24 cellular contexts compared by ENCODE assay signal in genomic region chr1:19894218-19894617, GRCh38. TPM values are rescaled to one million over a fixed set of nuclear protein-coding genes. Genes with fewer than 3 reads are reported as not detected.
DNase-seq lines count a peak whose midpoint lies in the region; ATAC-seq and TF ChIP-seq lines count a peak whose summit lies in the region.
"Had no signal": no experiment of that assay in that cellular context is flagged by ENCODE, and none has a peak within 500 bp of the region (broad histone marks: within the 10 kb centered on the region; RNA-seq: fewer than 3 reads in every experiment).

No MANE protein-coding gene starts in this region.

- H3K4me3 ChIP-seq in HCT116 (replicated peaks in 1 of 2; ENCODE audit: low read depth in 1 of 2, low read length in 2 of 2): no peak overlapping the region
- H3K4me3 ChIP-seq in RWPE2 (ENCODE audit: severe bottlenecking): no peak overlapping the region
- no peak overlapping the region for H3K4me3 ChIP-seq in SK-N-SH (ENCODE audit: low read depth in 2 of 2, low read length in 1 of 2)
- H3K4me3 ChIP-seq: BLaER1 treated with 17β-estradiol and CSF1 and Interleukin-3, amounts not matched to agents 10 nM and 100 nM had no signal

- POLR2A ChIA-PET in HCT116 (lab: Charles Lee): no interaction called here
- POLR2A ChIA-PET in SK-N-SH (lab: Yijun Ruan, JAX): no interaction called here

- no peak for TF ChIP-seq CTCF in HCT116 (IDR thresholded peaks at IDR 0.05 in 2 of 3, conservative IDR thresholded peaks at IDR 0.05 in 1 of 3; ENCODE audit: borderline replicate concordance in 1 of 3, insufficient read depth in 1 of 3, low read depth in 2 of 3, low read length in 2 of 3)
- TF ChIP-seq CTCF in RWPE2 (IDR thresholded peaks at IDR 0.05; ENCODE audit: poor library complexity, severe bottlenecking): no peak
- TF ChIP-seq CTCF in SK-N-SH (IDR thresholded peaks at IDR 0.05): no peak

- H2AFZ ChIP-seq in HCT116 (ENCODE audit: low read depth, low read length, poor library complexity, severe bottlenecking) (no peak overlapping the region), SK-N-SH (ENCODE audit: low read depth) (no peak overlapping the region)

- H3K4me1 ChIP-seq in HCT116 (ENCODE audit: control insufficient read depth in 1 of 2, insufficient read depth in 2 of 2, low read length in 2 of 2) (no peaks in the 10 kb centered on the region), RWPE2 (ENCODE audit: insufficient read depth, poor library complexity, severe bottlenecking) (peaks cover 19% of the 10 kb centered on the region), SK-N-SH (ENCODE audit: control insufficient read depth in 1 of 2, insufficient read depth in 2 of 2, low read depth in 1 of 2, low read length in 1 of 2) (no peaks in the 10 kb centered on the region)

- no peak for TF ChIP-seq POLR2A in HCT116 (IDR thresholded peaks at IDR 0.05; ENCODE audit: borderline replicate concordance, extremely low read depth, insufficient read depth, insufficient read length)

- RAD21 ChIA-PET in HCT116 (lab: Charles Lee; ENCODE audit: low non-redundant PET in 1 of 2, low total read pairs in 2 of 2, uncharacterized antibody in 2 of 2, unreplicated experiment in 2 of 2): no interaction called here

- H3K9me3 ChIP-seq in HCT116 (ENCODE audit: control insufficient read depth in 1 of 2, insufficient read depth in 1 of 2, low read depth in 1 of 2, low read length in 2 of 2): no peaks in the 10 kb centered on the region
- no peaks in the 10 kb centered on the region for H3K9me3 ChIP-seq in RWPE2 (ENCODE audit: severe bottlenecking)
- no peaks in the 10 kb centered on the region for H3K9me3 ChIP-seq in SK-N-SH

- no peak for DNase-seq in HCT116 (ENCODE audit: low read depth, low spot score)
- no peak for DNase-seq in RWPE2 (ENCODE audit: low spot score)
- DNase-seq in epithelial cell of prostate (ENCODE audit: low read depth, low spot score): no peak
- DNase-seq in renal cortical epithelial cell (ENCODE audit: low read depth): peak; percentile 48
- no peak for DNase-seq in SK-N-SH
- DNase-seq: ACHN; CD8-positive, alpha-beta T cell; DMS153; Kasumi-1; NCI-H1417; NCI-H1694 treated with DMSO at 0.1 percent for 48 hours; NCI-H2081 treated with DMSO at 0.1 percent for 48 hours; NCI-H2171 treated with DMSO at 0.1 percent for 48 hours; NCI-H446; NCI-H526; SIG-M5 had no signal

- no peak overlapping the region for H3K9ac ChIP-seq in HCT116 (ENCODE audit: low read length)
- H3K9ac ChIP-seq in SK-N-SH: no peak overlapping the region
- H3K9ac ChIP-seq: BLaER1 treated with 17β-estradiol and CSF1 and Interleukin-3, amounts not matched to agents 10 nM and 100 nM had no signal

- H3K27ac ChIP-seq in HCT116 (ENCODE audit: low read depth, low read length): no peak overlapping the region
- H3K27ac ChIP-seq in RWPE2 (ENCODE audit: poor library complexity, severe bottlenecking): peak overlapping the region; percentile 3
- H3K27ac ChIP-seq in epithelial cell of prostate: peak overlapping the region; percentile 32
- no peak overlapping the region for H3K27ac ChIP-seq in SK-N-SH (ENCODE audit: low read depth in 2 of 2, low read length in 1 of 2)
- H3K27ac ChIP-seq: BLaER1 treated with 17β-estradiol and CSF1 and Interleukin-3, amounts not matched to agents 10 nM and 100 nM; RWPE1 had no signal

- no TSS peak for BruUV-seq in HCT116 (replicated peaks; lab: Mats Ljungman, UMichigan)

- H3K36me3 ChIP-seq in HCT116 (ENCODE audit: control insufficient read depth in 1 of 2, insufficient read depth in 2 of 2, low read length in 2 of 2) (peaks cover 14 to 55% of the 10 kb centered on the region in 2 experiments), RWPE2 (ENCODE audit: low read depth) (peaks cover 82% of the 10 kb centered on the region), SK-N-SH (replicated peaks in 1 of 2; ENCODE audit: control insufficient read depth in 1 of 2, insufficient read depth in 2 of 2, low read length in 1 of 2) (peaks cover 39 to 75% of the 10 kb centered on the region in 2 experiments)

- TF ChIP-seq RAD21 in HCT116 (IDR thresholded peaks at IDR 0.05; ENCODE audit: low read depth) (no peak), SK-N-SH (IDR thresholded peaks at IDR 0.05; ENCODE audit: low read length) (no peak)

- intact Hi-C loops in HCT116 (cut with micrococcal nuclease): no loop called here

- ATAC-seq in HCT116: no peak
- peak; percentile 31; the same call in 1 of the 3 replicates for ATAC-seq in RWPE2 (ENCODE audit: low read depth)
- no peak for ATAC-seq in GM21447 (IDR thresholded peaks at IDR 0.05; ENCODE audit: unreplicated experiment)
- ATAC-seq in GM18520 (IDR thresholded peaks at IDR 0.05; ENCODE audit: unreplicated experiment): no peak
- ATAC-seq: CD8-positive, alpha-beta T cell; SK-N-SH treated with all-trans-retinoic acid at 6 μM for 48 hours had no signal

- 94% methylated on average over 5 of the region's 5 CpGs for WGBS in SK-N-SH (ENCODE audit: low lambda C conversion rate)

- no peaks in the 10 kb centered on the region for H3F3A ChIP-seq in SK-N-SH (replicated peaks; ENCODE audit: insufficient read depth)

- H3K79me2 ChIP-seq in HCT116 (ENCODE audit: insufficient read depth, low read length) (peaks cover 59% of the 10 kb centered on the region), SK-N-SH (ENCODE audit: insufficient read depth) (peaks cover 47% of the 10 kb centered on the region)

- H4K20me1 ChIP-seq in HCT116 (ENCODE audit: insufficient read depth) (peaks cover 2% of the 10 kb centered on the region; the same call in 1 of the 2 replicates), SK-N-SH (ENCODE audit: insufficient read depth) (peaks cover 27% of the 10 kb centered on the region; the same call in 1 of the 2 replicates)

- CTCF ChIA-PET in HCT116 (lab: Charles Lee): interaction anchor here (1.8 kb wide), 1 partner anchor 12 kb away, joined by 6 read pairs; the partner anchor contains the start of gene OTUD3
- CTCF ChIA-PET in SK-N-SH (lab: Yijun Ruan, JAX): interaction anchor here (0.8 to 2.4 kb wide), 2 partner anchors 12 to 24 kb away, joined by 3 to 12 read pairs; partner anchors contain the start of gene OTUD3

- H3K27me3 ChIP-seq in HCT116 (ENCODE audit: insufficient read depth, low read length) (no peaks in the 10 kb centered on the region), RWPE2 (ENCODE audit: insufficient read depth, poor library complexity, severe bottlenecking) (no peaks in the 10 kb centered on the region), SK-N-SH (ENCODE audit: insufficient read depth) (no peaks in the 10 kb centered on the region)
- H3K27me3 ChIP-seq: BLaER1 treated with 17β-estradiol and CSF1 and Interleukin-3, amounts not matched to agents 10 nM and 100 nM had no signal

- no peak for TF ChIP-seq EP300 in SK-N-SH (IDR thresholded peaks at IDR 0.05; ENCODE audit: borderline replicate concordance in 1 of 2, low read depth in 1 of 2, low read length in 1 of 2)

- H3K4me2 ChIP-seq in HCT116 (ENCODE audit: low read length) (no peak overlapping the region), SK-N-SH (no peak overlapping the region)
- H3K4me2 ChIP-seq: BLaER1 treated with 17β-estradiol and CSF1 and Interleukin-3, amounts not matched to agents 10 nM and 100 nM had no signal

- H3K9me2 ChIP-seq in HCT116 (ENCODE audit: insufficient read depth) (no peaks in the 10 kb centered on the region), SK-N-SH (no peaks in the 10 kb centered on the region)

TF ChIP-seq in HCT116, 20 proteins besides CTCF, POLR2A, EP300 and RAD21:
- TF ChIP-seq MAX (IDR thresholded peaks at IDR 0.05) (no peak), ATF3 (IDR thresholded peaks at IDR 0.05) (no peak), CBX3 (IDR thresholded peaks at IDR 0.05; ENCODE audit: low read depth) (no peak), POLR2AphosphoS5 (IDR thresholded peaks at IDR 0.05; ENCODE audit: low read depth, low read length) (no peak), FOSL1 (IDR thresholded peaks at IDR 0.05; ENCODE audit: low read depth) (no peak), CEBPB (IDR thresholded peaks at IDR 0.05; ENCODE audit: low read depth) (peak; percentile 43)

TF ChIP-seq in SK-N-SH, 30 proteins besides CTCF, POLR2A, EP300 and RAD21 (continues in another document):
- TF ChIP-seq MXI1 (IDR thresholded peaks at IDR 0.05; ENCODE audit: low read depth, low read length) (no peak), TEAD4 (IDR thresholded peaks at IDR 0.05; ENCODE audit: borderline replicate concordance, insufficient read depth) (no peak), MAX (IDR thresholded peaks at IDR 0.05; ENCODE audit: low read depth) (no peak), USF1 (IDR thresholded peaks at IDR 0.05; ENCODE audit: borderline replicate concordance, low read depth) (no peak), PBX3 (IDR thresholded peaks at IDR 0.05) (no peak), CHD2 (IDR thresholded peaks at IDR 0.05; ENCODE audit: low read length, partially characterized antibody) (no peak), NFIC (IDR thresholded peaks at IDR 0.05; ENCODE audit: borderline replicate concordance) (no peak)

RNA-seq across cellular contexts. Expression of gene OTUD3, which starts 12.0 kb away (rescaled TPM):
- total RNA-seq in HCT116 (2021; ENCODE audit: unreplicated experiment) (15.0 TPM), renal cortical epithelial cell (4.3 and 8.7 TPM in 2 replicates)
- 6.0 and 6.4 TPM in 2 replicates for polyA plus RNA-seq in HCT116 (2012)
- polyA plus RNA-seq in SK-N-SH (2012; rRNA removed): 2.6 and 3.3 TPM in 2 replicates
- 2.6 TPM in 2 replicates for polyA plus RNA-seq in SK-N-SH (2012; cell fraction: cytosol; rRNA removed)
- 9.4 and 9.6 TPM in 2 replicates for polyA plus RNA-seq in SK-N-SH (2012; cell fraction: nucleus; rRNA removed)

RNA-seq across cellular contexts. Expression of gene PLA2G2E, which starts 29.2 kb away (rescaled TPM):
- total RNA-seq in HCT116 (2021; ENCODE audit: unreplicated experiment) (not detected), renal cortical epithelial cell (not detected in 2 replicates)
- not detected in 2 replicates for polyA plus RNA-seq in HCT116 (2012)
- polyA plus RNA-seq in SK-N-SH (2012; rRNA removed): not detected in 2 replicates
- not detected in 2 replicates for polyA plus RNA-seq in SK-N-SH (2012; cell fraction: cytosol; rRNA removed)
- polyA plus RNA-seq in SK-N-SH (2012; cell fraction: nucleus; rRNA removed): not detected in 2 replicates
- total RNA-seq: CD8-positive, alpha-beta T cell; G401; H1; MCF 10A had no signal
- polyA plus RNA-seq: H1 had no signal

Comparison
In these comparisons a context has a peak if more than half of its experiments do, and no peak if none do; other contexts are left out.
1. H3K27ac ChIP-seq: peak in RWPE2 (single experiment) and epithelial cell of prostate (single experiment); none in HCT116 (single experiment) and SK-N-SH (0 of 2).